Comparison of ENCODE assay signal across 10 cellular contexts in genomic region chr5:607541-608285, GRCh38. TPM values are rescaled to one million over a fixed set of nuclear protein-coding genes. Genes with fewer than 3 reads are reported as not detected.
A peak's percentile ranks its signal among the peaks of the same experiment; 100 is the strongest.
DNase-seq lines count a peak whose midpoint lies in the region; ATAC-seq and TF ChIP-seq lines count a peak whose summit lies in the region.
"Had no signal": no experiment of that assay in that cellular context is flagged by ENCODE, and none has a peak within 500 bp of the region (broad histone marks: within the 10 kb centered on the region; RNA-seq: fewer than 3 reads in every experiment).

No MANE protein-coding gene starts in this region.

- in situ Hi-C loops in mammary epithelial cell (cut with MboI; ENCODE audit: low sequenced_read_pairs in 2 of 2): no loop called here

- peaks cover 5% of the 10 kb centered on the region for H3K79me2 ChIP-seq in mammary epithelial cell (ENCODE audit: insufficient read depth, low read length)

- no peak overlapping the region for H3K27ac Mint-ChIP-seq in naive thymus-derived CD4-positive, alpha-beta T cell

- H3K4me3 Mint-ChIP-seq in naive thymus-derived CD4-positive, alpha-beta T cell: peak overlapping the region in 7 of 10 donors; percentile 13 to 61 (median 56)

- H4K20me1 ChIP-seq in mammary epithelial cell (ENCODE audit: insufficient read depth, low read length): no peaks in the 10 kb centered on the region

- no peaks in the 10 kb centered on the region for H3K36me3 ChIP-seq in naive thymus-derived CD4-positive, alpha-beta T cell (ENCODE audit: control insufficient read depth in 2 of 3, insufficient read depth in 3 of 3, low read length in 3 of 3)
- H3K36me3 ChIP-seq in mammary epithelial cell (ENCODE audit: insufficient read depth, low read length): no peaks in the 10 kb centered on the region
- H3K36me3 ChIP-seq: cardiac muscle cell had no signal

- peaks cover 18 to 27% (median 21%) of the 10 kb centered on the region in 7 donors for H3K4me1 Mint-ChIP-seq in naive thymus-derived CD4-positive, alpha-beta T cell

- intact Hi-C loops in naive thymus-derived CD4-positive, alpha-beta T cell (cut with micrococcal nuclease): no loop called here
- intact Hi-C loops in mammary epithelial cell (cut with micrococcal nuclease): no loop called here

- peaks cover 0 to under 1% (median 0%) of the 10 kb centered on the region in 11 donors for H3K9me3 Mint-ChIP-seq in naive thymus-derived CD4-positive, alpha-beta T cell

- H3K27me3 Mint-ChIP-seq in naive thymus-derived CD4-positive, alpha-beta T cell: peaks cover 0 to 28% (median 16%) of the 10 kb centered on the region in 5 donors

- peak; percentile 38 for DNase-seq in NCI-H1092 (lab: John Stamatoyannopoulos, UW)
- no peak for DNase-seq in naive thymus-derived CD4-positive, alpha-beta T cell
- DNase-seq in mammary epithelial cell: no peak
- DNase-seq in SKM-1 treated with dmso at 0.1 percent for 144 hours (lab: John Stamatoyannopoulos, UW; ENCODE audit: unreplicated experiment): no peak
- DNase-seq in iPS-NIHi11 (ENCODE audit: low spot score): no peak

- no peaks in the 10 kb centered on the region for H3K27me3 ChIP-seq in naive thymus-derived CD4-positive, alpha-beta T cell (ENCODE audit: control insufficient read depth in 2 of 2, insufficient read depth in 2 of 2, low read length in 2 of 2)
- H3K27me3 ChIP-seq in mammary epithelial cell (ENCODE audit: insufficient read depth, low read length): no peaks in the 10 kb centered on the region
- H3K27me3 ChIP-seq: cardiac muscle cell had no signal

- peaks cover under 1 to 7% of the 10 kb centered on the region in 2 donors for H3K4me1 ChIP-seq in naive thymus-derived CD4-positive, alpha-beta T cell (ENCODE audit: control insufficient read depth in 2 of 2, insufficient read depth in 2 of 2, low read length in 2 of 2)
- H3K4me1 ChIP-seq in mammary epithelial cell (ENCODE audit: insufficient read depth, low read length): peaks cover 4% of the 10 kb centered on the region

- H3K9ac ChIP-seq in mammary epithelial cell (ENCODE audit: insufficient read depth, low read length): no peak overlapping the region

- no peak overlapping the region for H3K4me3 ChIP-seq in naive thymus-derived CD4-positive, alpha-beta T cell (ENCODE audit: low read length)
- H3K4me3 ChIP-seq in mammary epithelial cell (replicated peaks in 1 of 3; ENCODE audit: insufficient read depth in 1 of 3, low read depth in 2 of 3, low read length in 3 of 3): no peak overlapping the region
- H3K4me3 ChIP-seq: cardiac muscle cell had no signal

- WGBS in mammary epithelial cell (ENCODE audit: low coverage, missing lambda C conversion rate): 69% methylated on average over 28 of the region's 36 CpGs

- ATAC-seq in GM18517 (IDR thresholded peaks at IDR 0.05; ENCODE audit: unreplicated experiment) (peak; percentile 50), GM21529 (IDR thresholded peaks at IDR 0.05; ENCODE audit: unreplicated experiment) (peak; percentile 37), HG03457 (IDR thresholded peaks at IDR 0.05; ENCODE audit: unreplicated experiment) (no peak)
- no peak for ATAC-seq in naive thymus-derived CD4-positive, alpha-beta T cell

- dilution Hi-C loops in mammary epithelial cell (cut with HindIII; ENCODE audit: low sequenced_read_pairs): no loop called here

- H3K9me3 ChIP-seq in naive thymus-derived CD4-positive, alpha-beta T cell (ENCODE audit: control insufficient read depth in 2 of 3, low read length in 3 of 3): no peaks in the 10 kb centered on the region
- H3K9me3 ChIP-seq in mammary epithelial cell (replicated peaks; ENCODE audit: insufficient read depth, low read length): no peaks in the 10 kb centered on the region

- no TSS peak for BruUV-seq in mammary epithelial cell (replicated peaks; lab: Mats Ljungman, UMichigan)

- CTCF ChIA-PET in naive thymus-derived CD4-positive, alpha-beta T cell (lab: Charles Lee): no interaction called here
- CTCF ChIA-PET in mammary epithelial cell (lab: Charles Lee; ENCODE audit: low non-redundant PET): no interaction called here

- POLR2A ChIA-PET in naive thymus-derived CD4-positive, alpha-beta T cell (lab: Charles Lee): no interaction called here

- no peak overlapping the region for H3K27ac ChIP-seq in naive thymus-derived CD4-positive, alpha-beta T cell (ENCODE audit: low read depth, low read length)
- no peak overlapping the region for H3K27ac ChIP-seq in mammary epithelial cell (ENCODE audit: insufficient read depth, low read depth, low read length)
- H3K27ac ChIP-seq: cardiac muscle cell, VCaP had no signal

- H2AFZ ChIP-seq in mammary epithelial cell (ENCODE audit: low read depth, low read length): no peak overlapping the region

- no peak for TF ChIP-seq CTCF in mammary epithelial cell (conservative IDR thresholded peaks at IDR 0.05 in 1 of 2, IDR thresholded peaks at IDR 0.05 in 1 of 2; ENCODE audit: extremely low read depth in 1 of 2, insufficient read depth in 1 of 2, low read depth in 1 of 2, low read length in 2 of 2)

- no peak overlapping the region for H3K4me2 ChIP-seq in mammary epithelial cell (ENCODE audit: insufficient read depth, low read depth, low read length)

- peaks cover 0 to 1% (median 0%) of the 10 kb centered on the region in 5 donors for H3K36me3 Mint-ChIP-seq in naive thymus-derived CD4-positive, alpha-beta T cell

RNA-seq across cellular contexts. Expression of gene CEP72, which starts 4.4 kb away (rescaled TPM):
- 10 to 100 TPM; 13.4 to 33.8 (median 22.7) TPM for total RNA-seq in naive thymus-derived CD4-positive, alpha-beta T cell
- polyA plus RNA-seq in naive thymus-derived CD4-positive, alpha-beta T cell: 1 to 10 TPM; 6.0 to 8.7 TPM
- 10 to 100 TPM in 1 of 2 donors, 1 to 10 TPM in 1; 3.5 to 13.4 TPM for total RNA-seq in mammary epithelial cell
- polyA plus RNA-seq in mammary epithelial cell: 5.6 TPM
- 8.2 TPM for polyA minus RNA-seq in mammary epithelial cell

Comparison
In these comparisons a context has a peak if more than half of its experiments do, and no peak if none do; other contexts are left out.
1. ATAC-seq: peak in GM18517 (single experiment) and GM21529 (single experiment); none in naive thymus-derived CD4-positive, alpha-beta T cell (single experiment) and HG03457 (single experiment).